1 cellular context compared by ENCODE assay signal in genomic region chr7:44376429-44377133, GRCh38.
TF ChIP-seq lines count a peak whose summit lies in the region.

No MANE protein-coding gene starts in this region.

TF ChIP-seq in K562, 482 proteins besides CTCF, POLR2A, EP300 and RAD21:
- TF ChIP-seq YBX1 (IDR thresholded peaks at IDR 0.05) (no peak), ELK3 (CRISPR knock-in tag; IDR thresholded peaks at IDR 0.05) (no peak), ZZZ3 (IDR thresholded peaks at IDR 0.05) (no peak), SPI1 (IDR thresholded peaks at IDR 0.05; ENCODE audit: borderline replicate concordance, low read depth, low read length) (no peak), SUPT5H (IDR thresholded peaks at IDR 0.05) (0 out of 2 replicates have a peak, but pooled peaks have one; percentile 45), ETV5 (CRISPR knock-in tag; IDR thresholded peaks at IDR 0.05; ENCODE audit: low read depth) (no peak), LARP7 (IDR thresholded peaks at IDR 0.05) (no peak), MED1 (CRISPR knock-in tag; IDR thresholded peaks at IDR 0.05; ENCODE audit: borderline replicate concordance) (no peak), MXI1 (IDR thresholded peaks at IDR 0.05; ENCODE audit: low read depth, low read length) (no peak), OTX1 (CRISPR knock-in tag; IDR thresholded peaks at IDR 0.05) (peak; percentile 36; the same call in 1 of the 2 replicates), ZNF143 (CRISPR knock-in tag; IDR thresholded peaks at IDR 0.05) (no peak), RFX5 (IDR thresholded peaks at IDR 0.05; ENCODE audit: low read depth, low read length) (no peak), PKNOX1 (IDR thresholded peaks at IDR 0.05) (0 out of 2 replicates have a peak, but pooled peaks have one; percentile 5), POLR2AphosphoS5 (IDR thresholded peaks at IDR 0.05; ENCODE audit: control insufficient read depth, insufficient read depth, low read depth, low read length) (no peak), AFF4 (CRISPR knock-in tag; IDR thresholded peaks at IDR 0.05) (no peak)
- TF ChIP-seq, protein P1, sequence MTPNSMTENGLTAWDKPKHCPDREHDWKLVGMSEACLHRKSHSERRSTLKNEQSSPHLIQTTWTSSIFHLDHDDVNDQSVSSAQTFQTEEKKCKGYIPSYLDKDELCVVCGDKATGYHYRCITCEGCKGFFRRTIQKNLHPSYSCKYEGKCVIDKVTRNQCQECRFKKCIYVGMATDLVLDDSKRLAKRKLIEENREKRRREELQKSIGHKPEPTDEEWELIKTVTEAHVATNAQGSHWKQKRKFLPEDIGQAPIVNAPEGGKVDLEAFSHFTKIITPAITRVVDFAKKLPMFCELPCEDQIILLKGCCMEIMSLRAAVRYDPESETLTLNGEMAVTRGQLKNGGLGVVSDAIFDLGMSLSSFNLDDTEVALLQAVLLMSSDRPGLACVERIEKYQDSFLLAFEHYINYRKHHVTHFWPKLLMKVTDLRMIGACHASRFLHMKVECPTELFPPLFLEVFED (CRISPR knock-in tag; conservative IDR thresholded peaks at IDR 0.05): peak; percentile 77
- TF ChIP-seq, protein P2, sequence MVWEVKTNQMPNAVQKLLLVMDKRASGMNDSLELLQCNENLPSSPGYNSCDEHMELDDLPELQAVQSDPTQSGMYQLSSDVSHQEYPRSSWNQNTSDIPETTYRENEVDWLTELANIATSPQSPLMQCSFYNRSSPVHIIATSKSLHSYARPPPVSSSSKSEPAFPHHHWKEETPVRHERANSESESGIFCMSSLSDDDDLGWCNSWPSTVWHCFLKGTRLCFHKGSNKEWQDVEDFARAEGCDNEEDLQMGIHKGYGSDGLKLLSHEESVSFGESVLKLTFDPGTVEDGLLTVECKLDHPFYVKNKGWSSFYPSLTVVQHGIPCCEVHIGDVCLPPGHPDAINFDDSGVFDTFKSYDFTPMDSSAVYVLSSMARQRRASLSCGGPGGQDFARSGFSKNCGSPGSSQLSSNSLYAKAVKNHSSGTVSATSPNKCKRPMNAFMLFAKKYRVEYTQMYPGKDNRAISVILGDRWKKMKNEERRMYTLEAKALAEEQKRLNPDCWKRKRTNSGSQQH (CRISPR knock-in tag; IDR thresholded peaks at IDR 0.05): 0 out of 2 replicates have a peak, but pooled peaks have one; percentile 19
